In genomic region chr14:91358654-91359210, GRCh38 we compare ENCODE assay signal across 22 cellular contexts. TPM values are rescaled to one million over a fixed set of nuclear protein-coding genes. Genes with fewer than 3 reads are reported as not detected.
DNase-seq lines count a peak whose midpoint lies in the region; ATAC-seq, FAIRE-seq and TF ChIP-seq lines count a peak whose summit lies in the region.
"Had no signal": no experiment of that assay in that cellular context is flagged by ENCODE, and none has a peak within 500 bp of the region (broad histone marks: within the 10 kb centered on the region; RNA-seq: fewer than 3 reads in every experiment).

No MANE protein-coding gene starts in this region.

- intact Hi-C loops in MCF 10A (cut with micrococcal nuclease) (no loop called here), breast epithelium (cut with DNase I; ENCODE audit: low total_unique reads) (no loop called here), HepG2 (cut with micrococcal nuclease; ENCODE audit: unreplicated experiment) (no loop called here)

- POLR2A ChIA-PET in MCF 10A (lab: Yijun Ruan, JAX) = interaction anchor here (4.2 to 5.0 kb wide), 2 partner anchors 9 to 59 kb away, joined by 23 to 99 read pairs; partner anchors contain the start of gene CCDC88C
- POLR2A ChIA-PET in RWPE1 (lab: Yijun Ruan, JAX; ENCODE audit: low non-redundant PET) = no interaction called here
- POLR2A ChIA-PET in HepG2 (lab: Yijun Ruan, JAX) = no interaction called here

- peaks cover 36% of the 10 kb centered on the region for H3K4me1 Mint-ChIP-seq in MCF 10A (ENCODE audit: insufficient read depth, unreplicated experiment)
- peaks cover 59 to 76% of the 10 kb centered on the region in 2 donors for H3K4me1 Mint-ChIP-seq in effector memory CD8-positive, alpha-beta T cell (ENCODE audit: low read depth in 2 of 2)

- peaks cover 13% of the 10 kb centered on the region for H3K36me3 Mint-ChIP-seq in MCF 10A (ENCODE audit: insufficient read depth, unreplicated experiment)
- H3K36me3 Mint-ChIP-seq in effector memory CD8-positive, alpha-beta T cell (ENCODE audit: insufficient read depth) = peaks cover 71% of the 10 kb centered on the region

- TF ChIP-seq EP300 in HepG2 (IDR thresholded peaks at IDR 0.05; ENCODE audit: low read depth in 2 of 2, low read length in 2 of 2) (no peak), HepG2 (CRISPR knock-in tag; IDR thresholded peaks at IDR 0.05; ENCODE audit: borderline replicate concordance) (no peak)

- H3K4me3 ChIP-seq in breast epithelium (no peak overlapping the region), HepG2 (replicated peaks in 1 of 3; ENCODE audit: insufficient read depth in 1 of 3, low read depth in 2 of 3, low read length in 3 of 3) (no peak overlapping the region)
- H3K4me3 ChIP-seq: MG63 had no signal

- DNase-seq in MCF 10A (ENCODE audit: unreplicated experiment) = no peak
- DNase-seq in breast epithelium (ENCODE audit: low spot score in 2 of 2) = no peak
- DNase-seq in RWPE1 (ENCODE audit: low spot score) = no peak
- no peak for DNase-seq in effector memory CD8-positive, alpha-beta T cell
- DNase-seq in NCI-H2081 treated with DMSO at 0.1 percent for 48 hours (lab: John Stamatoyannopoulos, UW) = no peak
- no peak for DNase-seq in NCI-H345 (lab: John Stamatoyannopoulos, UW)
- no peak for DNase-seq in HepG2 (ENCODE audit: low spot score)
- DNase-seq: activated CD4-positive, CD25-positive, alpha-beta regulatory T cell; activated gamma-delta T cell treated with Interleukin-2 at 50 U/mL for 16 hours; Caco-2; foreskin fibroblast; H7; NCI-H1930; NCI-H510A; OCI-M1; stimulated activated naive CD4-positive, alpha-beta T cell treated with Interleukin-2 at 50 U/mL for 16 hours; T-helper 2 cell; trophoblast cell had no signal

- no peak for TF ChIP-seq CTCF in MCF 10A (IDR thresholded peaks at IDR 0.05; ENCODE audit: unreplicated experiment)
- no peak for TF ChIP-seq CTCF in breast epithelium (IDR thresholded peaks at IDR 0.05)
- TF ChIP-seq CTCF in RWPE1 (conservative IDR thresholded peaks at IDR 0.05; ENCODE audit: low read depth) = no peak
- TF ChIP-seq CTCF in HepG2 (CRISPR knock-in tag; IDR thresholded peaks at IDR 0.05) = no peak

- no peaks in the 10 kb centered on the region for H3K9me3 Mint-ChIP-seq in MCF 10A (ENCODE audit: unreplicated experiment)
- H3K9me3 Mint-ChIP-seq in effector memory CD8-positive, alpha-beta T cell = no peaks in the 10 kb centered on the region

- H3K9me3 ChIP-seq in breast epithelium (no peaks in the 10 kb centered on the region), HepG2 (ENCODE audit: low read length) (no peaks in the 10 kb centered on the region)
- H3K9me3 ChIP-seq: Caco-2, MG63 had no signal

- TF ChIP-seq POLR2A in breast epithelium (IDR thresholded peaks at IDR 0.05) (no peak), HepG2 (IDR thresholded peaks at IDR 0.05; ENCODE audit: insufficient read depth in 1 of 2, low read depth in 2 of 2, low read length in 2 of 2) (no peak)

- TF ChIP-seq RAD21 in HepG2 (CRISPR knock-in tag; IDR thresholded peaks at IDR 0.05) = no peak

- no peak overlapping the region for H2AFZ ChIP-seq in HepG2 (ENCODE audit: low read length)

- H3K27ac ChIP-seq in breast epithelium = no peak overlapping the region
- peak overlapping the region; percentile 100 for H3K27ac ChIP-seq in RWPE1
- H3K27ac ChIP-seq in HepG2 (ENCODE audit: extremely low read length, insufficient read depth, low read length) = no peak overlapping the region

- ATAC-seq in effector memory CD8-positive, alpha-beta T cell (replicated peaks) = no peak
- no peak for ATAC-seq in GM18870 (IDR thresholded peaks at IDR 0.05; ENCODE audit: unreplicated experiment)
- ATAC-seq in HepG2 = no peak

- no peak overlapping the region for H3K4me3 Mint-ChIP-seq in MCF 10A (ENCODE audit: unreplicated experiment)
- H3K4me3 Mint-ChIP-seq in effector memory CD8-positive, alpha-beta T cell = no peak overlapping the region

- no peaks in the 10 kb centered on the region for H3K36me3 ChIP-seq in breast epithelium
- H3K36me3 ChIP-seq in HepG2 (replicated peaks in 1 of 2; ENCODE audit: control insufficient read depth in 1 of 2, insufficient read depth in 2 of 2, low read length in 2 of 2) = peaks cover 2 to 12% of the 10 kb centered on the region in 2 experiments; a peak in 3 of 5 replicates
- H3K36me3 ChIP-seq: MG63 had no signal

- WGBS in HepG2 (ENCODE audit: low lambda C conversion rate) = 97% methylated on average over 13 of the region's 13 CpGs

- CTCF ChIA-PET in MCF 10A (lab: Yijun Ruan, JAX) (interaction anchor here (0.6 to 6.7 kb wide), 5 partner anchors 33 to 61 kb away, joined by 3 to 41 read pairs (median 6); partner anchors contain the start of gene CCDC88C), RWPE1 (lab: Yijun Ruan, JAX) (no interaction called here), HepG2 (lab: Yijun Ruan, JAX; ENCODE audit: low intra/inter-chr PET ratio, low total read pairs) (no interaction called here)

- BruUV-seq in MCF 10A (replicated peaks; lab: Mats Ljungman, UMichigan) = no TSS peak
- BruUV-seq in HepG2 (replicated peaks; lab: Mats Ljungman, UMichigan) = no TSS peak

- H3K4me1 ChIP-seq in breast epithelium (no peaks in the 10 kb centered on the region), HepG2 (ENCODE audit: insufficient read depth, low read length) (peaks cover 27% of the 10 kb centered on the region)

- H3K27me3 Mint-ChIP-seq in MCF 10A (ENCODE audit: insufficient read depth, unreplicated experiment) = no peaks in the 10 kb centered on the region
- H3K27me3 Mint-ChIP-seq in effector memory CD8-positive, alpha-beta T cell = no peaks in the 10 kb centered on the region

- no peak overlapping the region for H3K9ac ChIP-seq in HepG2 (ENCODE audit: insufficient read depth, low read depth, low read length)

- H3K27me3 ChIP-seq in breast epithelium (no peaks in the 10 kb centered on the region), HepG2 (ENCODE audit: control insufficient read depth in 1 of 2, insufficient read depth in 2 of 2, low read length in 2 of 2) (no peaks in the 10 kb centered on the region)
- H3K27me3 ChIP-seq: MG63 had no signal

- peak overlapping the region; percentile 27 for H3K27ac Mint-ChIP-seq in MCF 10A (ENCODE audit: low read depth, unreplicated experiment)
- peak overlapping the region; percentile 75 to 87 for H3K27ac Mint-ChIP-seq in effector memory CD8-positive, alpha-beta T cell

- H3K4me2 ChIP-seq in HepG2 (ENCODE audit: low read depth, low read length) = no peak overlapping the region

- no peaks in the 10 kb centered on the region for H3K79me2 ChIP-seq in HepG2 (ENCODE audit: insufficient read depth, low read length)

- H4K20me1 ChIP-seq in HepG2 (ENCODE audit: insufficient read depth, low read length) = no peaks in the 10 kb centered on the region

- no peak for FAIRE-seq in HepG2 (lab: Jason Lieb, UNC)
- FAIRE-seq: colon, endothelial cell of umbilical vein had no signal

- in situ Hi-C loops in HepG2 (cut with HindIII; ENCODE audit: extremely low pct_ligation_motif_present, low pct_unique_long_range_greater_than_20kb) = no loop called here

TF ChIP-seq in HepG2, 621 proteins besides CTCF, POLR2A, EP300 and RAD21 (continues in another document):
- TF ChIP-seq ZNF790 (CRISPR knock-in tag; IDR thresholded peaks at IDR 0.05; ENCODE audit: borderline replicate concordance) (no peak), XBP1 (CRISPR knock-in tag; IDR thresholded peaks at IDR 0.05) (no peak), PBX2 (CRISPR knock-in tag; IDR thresholded peaks at IDR 0.05) (no peak), SUZ12 (IDR thresholded peaks at IDR 0.05; ENCODE audit: low read depth, low read length) (no peak), SP4 (CRISPR knock-in tag; IDR thresholded peaks at IDR 0.05) (no peak), PHF20 (CRISPR knock-in tag; IDR thresholded peaks at IDR 0.05) (no peak), ZNF558 (CRISPR knock-in tag; IDR thresholded peaks at IDR 0.05; ENCODE audit: borderline replicate concordance) (no peak), ARNT (IDR thresholded peaks at IDR 0.05) (no peak), ZNF616 (CRISPR knock-in tag; IDR thresholded peaks at IDR 0.05; ENCODE audit: low read depth) (no peak)

RNA-seq across cellular contexts. Expression of gene CCDC88C, which starts 58.9 kb away (rescaled TPM):
- total RNA-seq in MCF 10A (2022) = 11.4 and 19.7 TPM in 2 replicates
- total RNA-seq in breast epithelium = 10 to 100 TPM in 2 of 3 donors, 1 to 10 TPM in 1; 5.8 to 25.9 (median 19.3) TPM
- 10.4 and 11.7 TPM in 2 replicates for total RNA-seq in HepG2 (2016; rRNA removed; fragmentation: Illumina TruSeq; extraction: Trizol)
- total RNA-seq in HepG2 (2016; cell fraction: cytosol; rRNA removed; fragmentation: Illumina TruSeq; extraction: Trizol; ENCODE audit: low read depth) = 7.1 and 8.3 TPM in 2 replicates
- total RNA-seq in HepG2 (2016; cell fraction: insoluble cytoplasmic fraction; rRNA removed; fragmentation: Illumina TruSeq; extraction: Trizol) = 7.7 and 11.4 TPM in 2 replicates
- 8.7 and 9.6 TPM in 2 replicates for total RNA-seq in HepG2 (2016; cell fraction: membrane; rRNA removed; fragmentation: Illumina TruSeq; extraction: Trizol)
- total RNA-seq in HepG2 (2016; cell fraction: nucleus; rRNA removed; fragmentation: Illumina TruSeq; extraction: Trizol) = 17.4 and 18.0 TPM in 2 replicates
- 3.6 and 4.3 TPM in 2 replicates for polyA plus RNA-seq in HepG2 (2011; rRNA removed)
- 2.3 and 3.2 TPM in 2 replicates for polyA plus RNA-seq in HepG2 (2011; cell fraction: cytosol; rRNA removed)
- polyA plus RNA-seq in HepG2 (2011; cell fraction: nucleus; rRNA removed) = 11.4 and 12.1 TPM in 2 replicates
- polyA plus RNA-seq in HepG2 (2012) = 3.7 and 5.3 TPM in 2 replicates
- 5.2 and 5.3 TPM in 2 replicates for polyA plus RNA-seq in HepG2 (2016; cell fraction: cytosol; fragmentation: Illumina TruSeq; extraction: Trizol; ENCODE audit: low read depth)
- polyA plus RNA-seq in HepG2 (2016; cell fraction: insoluble cytoplasmic fraction; fragmentation: Illumina TruSeq; extraction: Trizol; ENCODE audit: low read depth) = 8.0 and 9.8 TPM in 2 replicates
- 5.3 and 5.8 TPM in 2 replicates for polyA plus RNA-seq in HepG2 (2016; cell fraction: membrane; fragmentation: Illumina TruSeq; extraction: Trizol; ENCODE audit: low read depth)
- polyA plus RNA-seq in HepG2 (2016; cell fraction: nucleus; fragmentation: Illumina TruSeq; extraction: Trizol; ENCODE audit: insufficient read depth, low read depth) = 18.1 and 18.5 TPM in 2 replicates
- polyA minus RNA-seq in HepG2 (2011; rRNA and poly(A)+ RNA removed; ENCODE audit: low replicate concordance) = 12.3 and 15.2 TPM in 2 replicates
- 4.3 and 4.5 TPM in 2 replicates for polyA minus RNA-seq in HepG2 (2011; cell fraction: cytosol; rRNA and poly(A)+ RNA removed)
- 14.3 and 24.1 TPM in 2 replicates for polyA minus RNA-seq in HepG2 (2011; cell fraction: nucleus; rRNA and poly(A)+ RNA removed)
